In the genomic region with DNA sequence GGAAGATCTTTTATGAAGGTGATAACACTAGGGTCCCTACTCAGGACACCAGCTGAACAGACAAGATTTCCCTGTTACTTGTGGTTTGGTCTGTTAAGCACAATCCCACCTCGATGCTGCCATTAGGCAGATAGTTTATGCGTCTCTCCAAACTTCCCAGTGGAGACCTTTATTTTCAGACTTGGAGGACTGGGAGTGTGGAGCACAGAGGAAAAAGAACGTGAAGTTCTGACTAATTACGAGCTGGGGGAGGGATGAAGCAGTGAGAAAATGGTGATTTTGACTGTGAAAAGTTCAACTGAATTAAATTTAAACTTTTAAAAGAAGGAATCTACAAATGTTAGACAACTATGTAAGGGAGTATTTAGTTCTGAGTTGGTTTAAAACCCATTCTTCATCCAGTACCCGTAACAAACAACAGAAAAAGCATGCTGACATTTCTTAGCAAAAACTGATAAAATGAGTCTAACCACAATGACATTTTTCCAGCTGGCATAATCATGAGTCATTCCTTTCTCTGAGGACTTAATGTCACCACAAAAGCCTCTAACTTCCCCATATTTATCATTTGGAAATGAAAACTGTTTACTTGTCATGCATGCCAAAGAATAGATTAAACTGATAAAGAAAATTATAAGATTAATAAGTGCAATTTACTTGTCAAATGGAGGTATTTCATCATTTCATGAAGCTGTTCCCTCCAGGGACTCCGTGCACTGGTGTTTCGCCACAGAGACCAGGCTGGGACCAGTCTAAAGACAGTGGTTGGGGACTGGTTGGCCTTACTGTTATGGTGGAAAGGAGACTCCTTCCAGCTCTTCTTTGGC, we compare ENCODE assay signal across 9 cellular contexts.
DNase-seq lines count a peak whose midpoint lies in the region; ATAC-seq, FAIRE-seq and TF ChIP-seq lines count a peak whose summit lies in the region.
"Had no signal": no experiment of that assay in that cellular context is flagged by ENCODE, and none has a peak within 500 bp of the region (broad histone marks: within the 10 kb centered on the region; RNA-seq: fewer than 3 reads in every experiment).

No MANE protein-coding gene starts in this region.

- H3K27me3 ChIP-seq in pancreas (peaks cover 0 to 11% (median 0%) of the 10 kb centered on the region in 4 donors), H7 (ENCODE audit: control insufficient read depth, insufficient read depth, low read length) (no peaks in the 10 kb centered on the region)

- no peak overlapping the region for H3K4me3 Mint-ChIP-seq in activated naive CD4-positive, alpha-beta T cell treated with anti-CD3 and anti-CD28 coated beads for 36 hours
- no peak overlapping the region for H3K4me3 Mint-ChIP-seq in Calu3 (ENCODE audit: low read depth, unreplicated experiment)

- no peaks in the 10 kb centered on the region for H3K4me1 Mint-ChIP-seq in activated naive CD4-positive, alpha-beta T cell treated with anti-CD3 and anti-CD28 coated beads for 36 hours (ENCODE audit: low read depth)
- no peaks in the 10 kb centered on the region for H3K4me1 Mint-ChIP-seq in Calu3 (ENCODE audit: low read depth, unreplicated experiment)

- H3K27ac Mint-ChIP-seq in activated naive CD4-positive, alpha-beta T cell treated with anti-CD3 and anti-CD28 coated beads for 36 hours = no peak overlapping the region
- no peak overlapping the region for H3K27ac Mint-ChIP-seq in Calu3 (ENCODE audit: unreplicated experiment)

- H3K4me3 ChIP-seq in cardiac fibroblast (replicated peaks in 1 of 2; ENCODE audit: low read depth in 2 of 2, low read length in 2 of 2) (no peak overlapping the region), pancreas (no peak overlapping the region), H7 (ENCODE audit: insufficient read depth, low read depth, low read length) (no peak overlapping the region)

- WGBS in pancreas, 2 donors = 45 to 54% methylated on average over 7 of the region's 7 CpGs

- peak; percentile 53 for DNase-seq in GDM1 (lab: John Stamatoyannopoulos, UW)
- peak; percentile 95 for DNase-seq in OCI-M1 (lab: John Stamatoyannopoulos, UW)
- peak; percentile 74 to 77 for DNase-seq in cardiac fibroblast (ENCODE audit: low read depth in 2 of 2)
- no peak for DNase-seq in pancreas
- no peak for DNase-seq in activated naive CD4-positive, alpha-beta T cell treated with anti-CD3 and anti-CD28 coated beads for 36 hours
- no peak for DNase-seq in Calu3
- no peak for DNase-seq in H7
- DNase-seq in NCI-H2227 treated with DMSO at 0.1 percent for 48 hours (lab: John Stamatoyannopoulos, UW) = no peak
- DNase-seq: islet precursor cell had no signal

- no peaks in the 10 kb centered on the region for H3K36me3 Mint-ChIP-seq in activated naive CD4-positive, alpha-beta T cell treated with anti-CD3 and anti-CD28 coated beads for 36 hours (ENCODE audit: low read depth)
- no peaks in the 10 kb centered on the region for H3K36me3 Mint-ChIP-seq in Calu3 (ENCODE audit: insufficient read depth, unreplicated experiment)

- FAIRE-seq in pancreas (lab: Jason Lieb, UNC) = no peak

- no peak for TF ChIP-seq CTCF in cardiac fibroblast (IDR thresholded peaks at IDR 0.05; ENCODE audit: low read depth, low read length)
- TF ChIP-seq CTCF in pancreas (IDR thresholded peaks at IDR 0.05) = no peak
- TF ChIP-seq CTCF in Calu3 (IDR thresholded peaks at IDR 0.05; ENCODE audit: unreplicated experiment) = no peak

- H3K36me3 ChIP-seq in pancreas (no peaks in the 10 kb centered on the region), H7 (replicated peaks; ENCODE audit: control insufficient read depth, insufficient read depth, low read length) (no peaks in the 10 kb centered on the region)

- BruUV-seq in Calu3 (replicated peaks; lab: Mats Ljungman, UMichigan) = no TSS peak

- intact Hi-C loops in pancreas (cut with DNase I) = no loop called here
- intact Hi-C loops in activated naive CD4-positive, alpha-beta T cell treated with anti-CD3 and anti-CD28 coated beads for 36 hours (cut with micrococcal nuclease) = no loop called here
- intact Hi-C loops in Calu3 (cut with micrococcal nuclease; ENCODE audit: unreplicated experiment) = no loop called here

- no peaks in the 10 kb centered on the region for H3K9me3 ChIP-seq in pancreas

- CTCF ChIA-PET in activated naive CD4-positive, alpha-beta T cell treated with anti-CD3 and anti-CD28 coated beads for 36 hours (lab: Charles Lee) = no interaction called here
- CTCF ChIA-PET in Calu3 (lab: Charles Lee) = interaction anchor here (0.7 kb wide), 1 partner anchor 784 kb away, joined by 3 read pairs; no protein-coding TSS in a partner anchor

- ATAC-seq in pancreas = peak; percentile 48 to 79 (median 76)

- H3K4me1 ChIP-seq in pancreas = peaks cover 0 to 4% (median 0%) of the 10 kb centered on the region in 3 donors

- H3K27me3 Mint-ChIP-seq in activated naive CD4-positive, alpha-beta T cell treated with anti-CD3 and anti-CD28 coated beads for 36 hours (ENCODE audit: low read depth) = no peaks in the 10 kb centered on the region
- H3K27me3 Mint-ChIP-seq in Calu3 (ENCODE audit: unreplicated experiment) = peaks cover 54% of the 10 kb centered on the region

- no peak overlapping the region for H3K27ac ChIP-seq in pancreas

- H3K9me3 Mint-ChIP-seq in activated naive CD4-positive, alpha-beta T cell treated with anti-CD3 and anti-CD28 coated beads for 36 hours = no peaks in the 10 kb centered on the region
- H3K9me3 Mint-ChIP-seq in Calu3 (ENCODE audit: low read depth, unreplicated experiment) = no peaks in the 10 kb centered on the region

Comparison
In these comparisons a context has a peak if more than half of its experiments do, and no peak if none do; other contexts are left out.
1. DNase-seq: peak in GDM1 (single experiment), OCI-M1 (single experiment) and cardiac fibroblast (2 of 2); none in pancreas (0 of 6), activated naive CD4-positive, alpha-beta T cell treated with anti-CD3 and anti-CD28 coated beads for 36 hours (single experiment), Calu3 (single experiment), H7 (single experiment) and NCI-H2227 treated with DMSO at 0.1 percent for 48 hours (single experiment).